Comparison of ENCODE assay signal across 17 cellular contexts in genomic region chr12:74119811-74120362, GRCh38.
"Had no signal": no experiment of that assay in that cellular context is flagged by ENCODE, and none has a peak within 500 bp of the region (broad histone marks: within the 10 kb centered on the region; RNA-seq: fewer than 3 reads in every experiment).

No MANE protein-coding gene starts in this region.

- H3K4me3 ChIP-seq: esophagus squamous epithelium, neural progenitor cell, pancreas, tibial artery, uterus had no signal

- H3K36me3 ChIP-seq: esophagus squamous epithelium, neural progenitor cell, pancreas, tibial artery, uterus had no signal

- H3K4me1 Mint-ChIP-seq: activated naive CD8-positive, alpha-beta T cell treated with anti-CD3 and anti-CD28 coated beads, Interleukin-2, amount 50 U/mL, for 24 hours; neural progenitor cell; T-cell had no signal

- H3K4me3 Mint-ChIP-seq: activated naive CD8-positive, alpha-beta T cell treated with anti-CD3 and anti-CD28 coated beads, Interleukin-2, amount 50 U/mL, for 24 hours; activated T-helper 1 cell treated with anti-CD3 and anti-CD28 coated beads, Interleukin-12 subunit alpha, Interleukin-12 subunit beta, Interleukin-2, Interleukin-4 antibody, amounts not matched to agents 30 ng/mL and 10 ng/mL and 1 ng/mL, durations not matched to agents 14 hours and 24 hours and 36 hours; neural progenitor cell; T-cell had no signal

- ATAC-seq: activated naive CD8-positive, alpha-beta T cell treated with anti-CD3 and anti-CD28 coated beads, Interleukin-2, amount 50 U/mL, for 24 hours; left ventricle myocardium superior; pancreas; T-cell had no signal

- H2AFZ ChIP-seq: neural progenitor cell had no signal

- H3K9me3 Mint-ChIP-seq: activated naive CD8-positive, alpha-beta T cell treated with anti-CD3 and anti-CD28 coated beads, Interleukin-2, amount 50 U/mL, for 24 hours; activated T-helper 1 cell treated with anti-CD3 and anti-CD28 coated beads, Interleukin-12 subunit alpha, Interleukin-12 subunit beta, Interleukin-2, Interleukin-4 antibody, amounts not matched to agents 30 ng/mL and 10 ng/mL and 1 ng/mL, durations not matched to agents 14 hours and 24 hours and 36 hours; neural progenitor cell had no signal

- FAIRE-seq: kidney, pancreas had no signal

- H3K36me3 Mint-ChIP-seq: neural progenitor cell, T-cell had no signal

- H3K27ac Mint-ChIP-seq: activated naive CD8-positive, alpha-beta T cell treated with anti-CD3 and anti-CD28 coated beads, Interleukin-2, amount 50 U/mL, for 24 hours; activated T-helper 1 cell treated with anti-CD3 and anti-CD28 coated beads, Interleukin-12 subunit alpha, Interleukin-12 subunit beta, Interleukin-2, Interleukin-4 antibody, amounts not matched to agents 30 ng/mL and 10 ng/mL and 1 ng/mL, durations not matched to agents 14 hours and 24 hours and 36 hours; neural progenitor cell; T-cell had no signal

- H3K27me3 Mint-ChIP-seq: activated naive CD8-positive, alpha-beta T cell treated with anti-CD3 and anti-CD28 coated beads, Interleukin-2, amount 50 U/mL, for 24 hours; T-cell had no signal

- DNase-seq: activated naive CD4-positive, alpha-beta T cell treated with Interleukin-2 at 50 U/mL for 16 hours; activated naive CD8-positive, alpha-beta T cell treated with anti-CD3 and anti-CD28 coated beads, Interleukin-2, amount 50 U/mL, for 24 hours; dermis blood vessel endothelial cell; esophagus squamous epithelium; foreskin fibroblast; kidney; left ventricle myocardium superior; pancreas; stimulated activated CD4-positive, alpha-beta T cell treated with anti-CD3 and anti-CD28 coated beads, Interleukin-15, amount 100 ng/mL, for 24 hours; stimulated activated CD4-positive, alpha-beta T cell treated with anti-CD3 and anti-CD28 coated beads, Interleukin-4, amount 100 ng/mL, for 4 hours; T-cell; T1000; tibial artery; uterus had no signal

- H3K4me2 ChIP-seq: neural progenitor cell had no signal

- H3K27me3 ChIP-seq: esophagus squamous epithelium, neural progenitor cell, pancreas, tibial artery, uterus had no signal

- H3K9ac ChIP-seq: neural progenitor cell had no signal

- H3K27ac ChIP-seq: esophagus squamous epithelium, neural progenitor cell, pancreas, tibial artery, uterus, VCaP had no signal

- H3K9me3 ChIP-seq: esophagus squamous epithelium, pancreas, tibial artery, uterus had no signal

- H3K4me1 ChIP-seq: esophagus squamous epithelium, neural progenitor cell, pancreas, tibial artery, uterus had no signal
